In the genomic region with DNA sequence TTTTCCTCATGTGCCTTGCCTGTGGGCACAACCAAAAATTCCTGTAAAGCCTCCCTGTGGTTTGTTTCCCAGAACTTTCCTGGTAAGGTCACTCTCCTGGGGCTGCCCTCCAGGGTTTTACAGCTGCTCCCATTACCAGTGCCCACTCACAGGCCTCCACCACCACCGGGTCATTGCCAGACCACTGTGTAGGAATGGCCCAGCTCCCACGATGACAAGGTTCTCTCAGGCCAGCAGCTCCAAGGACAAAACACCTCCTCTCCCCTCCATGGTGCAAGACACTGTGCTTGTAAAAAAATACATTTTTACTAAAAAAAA, we compare ENCODE assay signal across 14 cellular contexts.
A peak's percentile ranks its signal among the peaks of the same experiment; 100 is the strongest.
DNase-seq lines count a peak whose midpoint lies in the region; ATAC-seq, FAIRE-seq and TF ChIP-seq lines count a peak whose summit lies in the region.
"Had no signal": no experiment of that assay in that cellular context is flagged by ENCODE, and none has a peak within 500 bp of the region (broad histone marks: within the 10 kb centered on the region; RNA-seq: fewer than 3 reads in every experiment).

No MANE protein-coding gene starts in this region.

- H3K36me3 ChIP-seq in BLaER1, result no peaks in the 10 kb centered on the region
- H3K36me3 ChIP-seq in sigmoid colon, result no peaks in the 10 kb centered on the region
- H3K36me3 ChIP-seq in Peyer's patch, result no peaks in the 10 kb centered on the region
- H3K36me3 ChIP-seq: cardiac muscle cell, HAP-1 had no signal

- H3K27ac ChIP-seq in BLaER1 (no peak overlapping the region), sigmoid colon (peak overlapping the region in 3 of 4 donors; percentile 95 to 97 (median 97)), Peyer's patch (peak overlapping the region in 2 of 4 donors; percentile 48 to 63)
- H3K27ac ChIP-seq: cardiac muscle cell had no signal

- peak overlapping the region; percentile 56; the same call in 1 of the 2 replicates for H3K4me2 ChIP-seq in BLaER1

- H3K9ac ChIP-seq in BLaER1, result no peak overlapping the region

- peaks cover 23% of the 10 kb centered on the region for H3K4me1 ChIP-seq in BLaER1
- H3K4me1 ChIP-seq in sigmoid colon, result peaks cover 0 to 32% (median 30%) of the 10 kb centered on the region in 4 donors
- H3K4me1 ChIP-seq in Peyer's patch, result peaks cover 0 to 26% (median 3%) of the 10 kb centered on the region in 4 donors

- intact Hi-C loops in sigmoid colon (cut with DNase I), result loop anchor here (2.0 to 10.0 kb wide), 4 partner anchors 16 to 210 kb away; partner anchors contain the start of genes AKIP1 and TMEM9B

- no peak for TF ChIP-seq POLR2A in sigmoid colon (IDR thresholded peaks at IDR 0.05)
- TF ChIP-seq POLR2A in Peyer's patch (IDR thresholded peaks at IDR 0.05), result no peak

- H3K9me3 ChIP-seq in BLaER1, result no peaks in the 10 kb centered on the region
- H3K9me3 ChIP-seq in sigmoid colon, result no peaks in the 10 kb centered on the region
- H3K9me3 ChIP-seq in Peyer's patch, result no peaks in the 10 kb centered on the region
- H3K9me3 ChIP-seq: HAP-1 had no signal

- 79 to 84% methylated on average over 2 of the region's 2 CpGs for WGBS in sigmoid colon, 2 donors

- TF ChIP-seq EP300 in sigmoid colon (IDR thresholded peaks at IDR 0.05), result no peak

- H3K27me3 ChIP-seq in BLaER1 (peaks cover 12% of the 10 kb centered on the region), sigmoid colon (no peaks in the 10 kb centered on the region), Peyer's patch (no peaks in the 10 kb centered on the region)
- H3K27me3 ChIP-seq: cardiac muscle cell had no signal

- DNase-seq in RCC 7860 (ENCODE audit: low spot score) (peak; percentile 44), fibroblast of villous mesenchyme (ENCODE audit: low read depth) (peak; percentile 43), sigmoid colon (no peak), CD1c-positive myeloid dendritic cell (ENCODE audit: extremely low spot score) (no peak), DMS 273 treated with DMSO at 0.1 percent for 48 hours (lab: John Stamatoyannopoulos, UW) (no peak), Peyer's patch (no peak)
- DNase-seq: activated CD8-positive, alpha-beta T cell treated with anti-CD3 and anti-CD28 coated beads for 36 hours; hippocampal formation; NCI-H446; RPMI8226 had no signal

- no peak for TF ChIP-seq CTCF in fibroblast of villous mesenchyme (IDR thresholded peaks at IDR 0.05; ENCODE audit: insufficient read depth, low read depth, low read length)
- no peak for TF ChIP-seq CTCF in sigmoid colon (IDR thresholded peaks at IDR 0.05)
- TF ChIP-seq CTCF in Peyer's patch (IDR thresholded peaks at IDR 0.05), result no peak

- no peaks in the 10 kb centered on the region for H4K20me1 ChIP-seq in BLaER1

- H3K4me3 ChIP-seq in BLaER1 (no peak overlapping the region), fibroblast of villous mesenchyme (ENCODE audit: low read depth, low read length) (no peak overlapping the region), sigmoid colon (no peak overlapping the region), Peyer's patch (no peak overlapping the region)
- H3K4me3 ChIP-seq: cardiac muscle cell, HAP-1 had no signal

- ATAC-seq in HG03108 (IDR thresholded peaks at IDR 0.05; ENCODE audit: unreplicated experiment), result no peak

- FAIRE-seq in RCC 7860 (lab: Jason Lieb, UNC), result peak; percentile 54

Comparison
In these comparisons a context has a peak if more than half of its experiments do, and no peak if none do; other contexts are left out.
1. DNase-seq: peak in RCC 7860 (single experiment) and fibroblast of villous mesenchyme (single experiment); none in sigmoid colon (single experiment), CD1c-positive myeloid dendritic cell (single experiment), DMS 273 treated with DMSO at 0.1 percent for 48 hours (single experiment) and Peyer's patch (0 of 3).